ENCODE assay signal across 2 cellular contexts in the genomic region with DNA sequence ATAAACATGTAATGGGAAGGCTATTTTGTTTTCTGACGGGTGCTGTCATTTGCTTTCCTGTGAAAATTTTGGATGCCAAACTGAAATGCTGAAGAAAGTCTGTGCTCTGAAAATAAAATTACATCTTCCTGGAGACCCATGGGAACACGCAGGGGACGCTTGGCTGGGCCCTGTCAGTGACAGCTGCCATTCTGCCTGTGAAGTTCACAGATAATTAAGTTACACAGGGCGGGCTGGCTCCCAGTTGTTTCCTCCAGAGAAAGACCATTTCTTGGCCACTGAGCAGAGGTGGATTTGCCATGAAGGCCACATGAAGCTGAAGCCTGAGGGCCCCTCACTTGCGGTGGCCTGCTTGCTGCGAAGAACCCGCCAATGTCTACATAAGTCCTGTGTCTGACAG.
TF ChIP-seq lines count a peak whose summit lies in the region.

No MANE protein-coding gene starts in this region.

TF ChIP-seq in IMR-90, 13 proteins besides CTCF, POLR2A, EP300 and RAD21:
- TF ChIP-seq BHLHE40 (IDR thresholded peaks at IDR 0.05; ENCODE audit: low read depth, low read length) = no peak
- TF ChIP-seq FOS (IDR thresholded peaks at IDR 0.05; ENCODE audit: low read depth, low read length) = no peak
- no peak for TF ChIP-seq CHD1 (IDR thresholded peaks at IDR 0.05; ENCODE audit: low read depth, low read length)
- no peak for TF ChIP-seq CEBPB (IDR thresholded peaks at IDR 0.05; ENCODE audit: low read depth, low read length)
- no peak for TF ChIP-seq RFX5 (IDR thresholded peaks at IDR 0.05; ENCODE audit: low read depth, low read length)
- TF ChIP-seq RCOR1 (IDR thresholded peaks at IDR 0.05; ENCODE audit: insufficient replicate concordance, low read length) = no peak
- no peak for TF ChIP-seq MXI1 (IDR thresholded peaks at IDR 0.05; ENCODE audit: borderline replicate concordance, low read depth, low read length)
- TF ChIP-seq MAFK (IDR thresholded peaks at IDR 0.05; ENCODE audit: low read depth, low read length) = no peak
- TF ChIP-seq NFE2L2 (IDR thresholded peaks at IDR 0.05; ENCODE audit: low read depth, low read length) = no peak
- TF ChIP-seq MAZ (IDR thresholded peaks at IDR 0.05; ENCODE audit: borderline replicate concordance, low read depth, low read length) = no peak
- no peak for TF ChIP-seq SMC3 (IDR thresholded peaks at IDR 0.05; ENCODE audit: low read depth, low read length)
- TF ChIP-seq, protein P1, sequence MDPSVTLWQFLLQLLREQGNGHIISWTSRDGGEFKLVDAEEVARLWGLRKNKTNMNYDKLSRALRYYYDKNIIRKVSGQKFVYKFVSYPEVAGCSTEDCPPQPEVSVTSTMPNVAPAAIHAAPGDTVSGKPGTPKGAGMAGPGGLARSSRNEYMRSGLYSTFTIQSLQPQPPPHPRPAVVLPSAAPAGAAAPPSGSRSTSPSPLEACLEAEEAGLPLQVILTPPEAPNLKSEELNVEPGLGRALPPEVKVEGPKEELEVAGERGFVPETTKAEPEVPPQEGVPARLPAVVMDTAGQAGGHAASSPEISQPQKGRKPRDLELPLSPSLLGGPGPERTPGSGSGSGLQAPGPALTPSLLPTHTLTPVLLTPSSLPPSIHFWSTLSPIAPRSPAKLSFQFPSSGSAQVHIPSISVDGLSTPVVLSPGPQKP (IDR thresholded peaks at IDR 0.05; ENCODE audit: borderline replicate concordance, low read depth, low read length) = no peak
TF ChIP-seq in IMR-90: peak in this region for 0.

TF ChIP-seq in endothelial cell of umbilical vein, 7 proteins besides CTCF, POLR2A, EP300 and RAD21:
- TF ChIP-seq JUN (IDR thresholded peaks at IDR 0.05; ENCODE audit: borderline replicate concordance, insufficient read depth, insufficient read length, low read depth) (no peak), GATA2 (IDR thresholded peaks at IDR 0.05; ENCODE audit: insufficient read depth, insufficient read length, low read depth, low read length) (no peak), POLR2AphosphoS5 (IDR thresholded peaks at IDR 0.05; ENCODE audit: insufficient read depth, low read depth, low read length) (no peak), FOS (IDR thresholded peaks at IDR 0.05; ENCODE audit: borderline replicate concordance, insufficient read depth, low read length) (no peak), EZH2 (IDR thresholded peaks at IDR 0.05; ENCODE audit: borderline replicate concordance, low read depth, low read length, severe bottlenecking) (no peak), MAX (IDR thresholded peaks at IDR 0.05; ENCODE audit: insufficient read depth, insufficient read length) (no peak), MYC (IDR thresholded peaks at IDR 0.05; ENCODE audit: low read depth, low read length) (no peak)
